16 cellular contexts compared by ENCODE assay signal in the genomic region with DNA sequence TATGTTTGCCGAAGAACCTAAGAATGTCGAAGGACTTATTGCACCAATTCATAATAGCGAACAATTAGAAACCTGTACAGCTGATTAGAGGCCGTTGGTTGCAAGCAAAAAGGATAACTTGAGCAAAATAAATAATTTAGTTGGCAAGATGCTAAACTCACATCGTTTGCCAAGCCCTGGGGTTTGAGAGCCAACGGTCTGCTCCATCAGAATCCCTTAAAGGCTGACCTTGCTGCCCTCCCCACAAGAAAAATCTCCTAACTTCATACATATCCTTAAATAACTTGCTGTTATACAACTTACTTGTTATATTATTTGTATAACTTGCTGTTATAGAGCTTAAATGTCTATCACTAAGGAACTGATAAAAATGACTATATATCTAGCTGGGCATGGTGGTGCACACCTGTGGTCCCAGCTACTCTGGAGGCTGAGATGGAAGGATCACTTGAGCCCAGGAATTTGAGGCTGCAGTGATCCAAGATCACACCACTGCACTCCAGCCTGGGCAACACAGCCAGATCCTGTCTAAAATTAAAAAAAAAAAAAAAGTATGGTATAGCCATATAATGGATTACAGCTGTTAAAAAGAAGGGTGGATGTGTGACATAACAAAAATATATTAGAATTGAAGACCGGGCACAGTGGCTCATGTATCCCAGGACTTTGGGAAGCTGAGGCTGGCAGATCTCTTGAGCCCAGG. TPM values are rescaled to one million over a fixed set of nuclear protein-coding genes. Genes with fewer than 3 reads are reported as not detected.
DNase-seq lines count a peak whose midpoint lies in the region; ATAC-seq and TF ChIP-seq lines count a peak whose summit lies in the region.
"Had no signal": no experiment of that assay in that cellular context is flagged by ENCODE, and none has a peak within 500 bp of the region (broad histone marks: within the 10 kb centered on the region; RNA-seq: fewer than 3 reads in every experiment).

No MANE protein-coding gene starts in this region.

- DNase-seq in PC-9 = no peak
- no peak for DNase-seq in posterior cingulate gyrus
- no peak for DNase-seq in mucosa of gallbladder (ENCODE audit: low spot score)
- DNase-seq: aorta; islet precursor cell; NCI-H1105; NCI-H2227 treated with DMSO at 0.1 percent for 48 hours; occipital lobe; stimulated activated CD4-positive, alpha-beta T cell treated with anti-CD3 and anti-CD28 coated beads, Interleukin-4, amount 100 ng/mL, for 4 hours; uterus; WERI-Rb-1 had no signal

- H3K79me2 ChIP-seq in ACC112 (ENCODE audit: control insufficient read depth, insufficient read depth, low read length, unreplicated experiment) (peaks cover 35% of the 10 kb centered on the region), PC-9 (ENCODE audit: low read depth) (peaks cover 38% of the 10 kb centered on the region)

- H3K36me3 ChIP-seq in ACC112 (ENCODE audit: insufficient read depth, low read length) (no peaks in the 10 kb centered on the region), PC-9 (ENCODE audit: low read depth) (peaks cover 7% of the 10 kb centered on the region; the same call in 1 of the 2 replicates)
- H3K36me3 ChIP-seq: uterus had no signal

- peak overlapping the region; percentile 18 to 95 (median 52) for H3K4me3 Mint-ChIP-seq in brain
- H3K4me3 Mint-ChIP-seq: IgD-negative memory B cell had no signal

- H3K27me3 Mint-ChIP-seq in brain = peaks cover 13% of the 10 kb centered on the region
- H3K27me3 Mint-ChIP-seq: IgD-negative memory B cell had no signal

- POLR2A ChIA-PET in PC-9 (lab: Charles Lee; ENCODE audit: unreplicated experiment) = interaction anchor here (0.7 to 0.9 kb wide), 2 partner anchors 43 to 856 kb away, joined by 3 to 6 read pairs; a partner anchor contains a TSS

- H2AFZ ChIP-seq in ACC112 (ENCODE audit: low read length, unreplicated experiment) = no peak overlapping the region
- no peak overlapping the region for H2AFZ ChIP-seq in PC-9

- H3K9me3 ChIP-seq in PC-9 (ENCODE audit: insufficient read depth, low read depth) = no peaks in the 10 kb centered on the region; the same call in 1 of the 2 replicates
- H3K9me3 ChIP-seq: uterus had no signal

- H3K9me3 Mint-ChIP-seq in brain = peaks cover 0 to 3% (median 0%) of the 10 kb centered on the region in 5 experiments
- H3K9me3 Mint-ChIP-seq: IgD-negative memory B cell had no signal

- CTCF ChIA-PET in PC-9 (lab: Charles Lee) = no interaction called here

- H3K4me3 ChIP-seq in ACC112 (ENCODE audit: low read depth, low read length) (0 out of 2 replicates have a peak overlapping the region, but pooled peaks have one; percentile 9), PC-9 (no peak overlapping the region)
- H3K4me3 ChIP-seq: uterus had no signal

- BruUV-seq in PC-9 (replicated peaks; lab: Mats Ljungman, UMichigan) = no TSS peak

- H3K36me3 Mint-ChIP-seq in brain = peaks cover 32% of the 10 kb centered on the region

- TF ChIP-seq CTCF in 22Rv1 (IDR thresholded peaks at IDR 0.05) (no peak), PC-9 (conservative IDR thresholded peaks at IDR 0.05) (no peak), brain (conservative IDR thresholded peaks at IDR 0.05) (no peak)

- H3K27ac ChIP-seq in 22Rv1 (peak overlapping the region; percentile 95), ACC112 (ENCODE audit: low read depth, low read length) (no peak overlapping the region), PC-9 (no peak overlapping the region)
- H3K27ac ChIP-seq: uterus had no signal

- peaks cover 19% of the 10 kb centered on the region; the same call in 1 of the 2 replicates for H3F3A ChIP-seq in PC-9 (ENCODE audit: insufficient read depth, low read depth)

- H3K4me1 ChIP-seq in ACC112 (ENCODE audit: control insufficient read depth, insufficient read depth, low read length, unreplicated experiment) = peaks cover 14% of the 10 kb centered on the region
- H3K4me1 ChIP-seq in PC-9 (replicated peaks; ENCODE audit: insufficient read depth) = peaks cover 26% of the 10 kb centered on the region
- H3K4me1 ChIP-seq: uterus had no signal

- no peaks in the 10 kb centered on the region for H3K27me3 ChIP-seq in ACC112 (ENCODE audit: insufficient read depth, low read length)
- no peaks in the 10 kb centered on the region for H3K27me3 ChIP-seq in PC-9 (ENCODE audit: insufficient read depth, low read depth)
- H3K27me3 ChIP-seq: uterus had no signal

- peak overlapping the region; percentile 96; the same call in 1 of the 2 replicates for H3K4me2 ChIP-seq in PC-9

- H3K4me1 Mint-ChIP-seq in brain = peaks cover 64% of the 10 kb centered on the region

- H3K9me2 ChIP-seq in PC-9 (ENCODE audit: insufficient read depth) = no peaks in the 10 kb centered on the region

- peak overlapping the region in 1 of 5 experiments; percentile 52 for H3K27ac Mint-ChIP-seq in brain
- H3K27ac Mint-ChIP-seq: IgD-negative memory B cell had no signal

- intact Hi-C loops in PC-9 (cut with micrococcal nuclease; ENCODE audit: unreplicated experiment) (no loop called here), posterior cingulate gyrus (cut with DNase I) (loop anchor here (5.0 to 10.0 kb wide), 2 partner anchors 106 to 591 kb away; a partner anchor contains a TSS)

- ATAC-seq in GM21423 (IDR thresholded peaks at IDR 0.05; ENCODE audit: unreplicated experiment) = no peak

- H4K20me1 ChIP-seq in PC-9 (ENCODE audit: insufficient read depth) = peaks cover 8% of the 10 kb centered on the region; the same call in 1 of the 2 replicates

RNA-seq across cellular contexts. Expression of a gene that starts 1.9 kb away (rescaled TPM):
- total RNA-seq in PC-9 (2021) = 21.6 and 24.6 TPM in 2 replicates
- polyA plus RNA-seq in brain (ENCODE audit: insufficient read depth, low read depth, low replicate concordance) = 38.7 TPM
- total RNA-seq in mucosa of gallbladder = 24.8 TPM

RNA-seq across cellular contexts. Expression of a gene that starts 46.4 kb away (rescaled TPM):
- total RNA-seq in PC-9 (2021) (48.9 and 65.6 TPM in 2 replicates), mucosa of gallbladder (20.4 TPM)
- 66.9 TPM for polyA plus RNA-seq in brain (ENCODE audit: insufficient read depth, low read depth, low replicate concordance)

RNA-seq across cellular contexts. Expression of a gene that starts 47.0 kb away (rescaled TPM):
- total RNA-seq in PC-9 (2021) = 87.9 and 109 TPM in 2 replicates
- polyA plus RNA-seq in brain (ENCODE audit: insufficient read depth, low read depth, low replicate concordance) = 64.6 TPM
- 2.0 TPM for total RNA-seq in mucosa of gallbladder

Comparison
In these comparisons a context has a peak if more than half of its experiments do, and no peak if none do; other contexts are left out.
1. RNA of a gene that starts 47.0 kb away (total RNA-seq): 87.9 to 109 TPM in PC-9; 2.0 TPM in mucosa of gallbladder (single experiment); every median in the first group is over 10 times any median in the second.